8 cellular contexts compared by ENCODE assay signal in the genomic region with DNA sequence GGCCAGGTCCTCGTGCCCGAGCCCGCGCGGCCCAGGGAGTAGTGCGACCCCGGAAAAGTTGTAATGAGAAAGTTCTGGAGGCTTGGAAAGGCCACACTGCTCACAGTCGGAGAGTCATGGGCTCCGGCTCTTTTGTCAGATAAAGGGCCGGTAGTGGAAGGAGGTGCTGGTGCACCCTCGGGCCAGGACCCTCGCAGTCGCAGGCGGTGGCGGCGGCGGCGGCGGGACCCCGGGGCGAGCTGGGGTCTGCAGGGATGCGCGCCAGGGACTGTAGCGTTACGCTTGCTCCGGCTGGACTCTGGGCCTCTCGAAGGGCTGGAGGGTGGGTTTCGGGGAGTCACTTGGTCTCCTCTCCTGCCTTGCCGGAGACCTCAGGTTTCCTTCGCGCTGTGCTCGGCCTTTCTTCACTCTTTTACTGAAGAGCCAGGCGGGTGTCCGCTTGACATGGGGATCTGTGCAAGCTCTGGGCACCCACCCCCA. TPM values are rescaled to one million over a fixed set of nuclear protein-coding genes. Genes with fewer than 3 reads are reported as not detected.
DNase-seq lines count a peak whose midpoint lies in the region; ATAC-seq and TF ChIP-seq lines count a peak whose summit lies in the region.

No MANE protein-coding gene starts in this region.

- peaks cover 27% of the 10 kb centered on the region for H3K4me1 Mint-ChIP-seq in activated naive CD8-positive, alpha-beta T cell treated with anti-CD3 and anti-CD28 coated beads, Interleukin-2, amount 50 U/mL, for 24 hours
- peaks cover 38 to 48% of the 10 kb centered on the region in 2 donors for H3K4me1 Mint-ChIP-seq in immature natural killer cell

- peaks cover 49% of the 10 kb centered on the region for H3K27me3 Mint-ChIP-seq in activated naive CD8-positive, alpha-beta T cell treated with anti-CD3 and anti-CD28 coated beads, Interleukin-2, amount 50 U/mL, for 24 hours
- H3K27me3 Mint-ChIP-seq in immature natural killer cell (ENCODE audit: low read depth in 3 of 3) = peaks cover 22 to 27% (median 27%) of the 10 kb centered on the region in 3 donors

- no peak for ATAC-seq in activated naive CD8-positive, alpha-beta T cell treated with anti-CD3 and anti-CD28 coated beads, Interleukin-2, amount 50 U/mL, for 24 hours
- ATAC-seq in stimulated activated naive CD8-positive, alpha-beta T cell treated with anti-CD3 and anti-CD28 coated beads, Interleukin-15, Interleukin-2, amounts not matched to agents 100 U/mL and 50 U/mL, for 24 hours = no peak
- no peak for ATAC-seq in HG02763 (IDR thresholded peaks at IDR 0.05; ENCODE audit: unreplicated experiment)
- ATAC-seq in GM18505 (IDR thresholded peaks at IDR 0.05; ENCODE audit: unreplicated experiment) = no peak

- H3K27ac Mint-ChIP-seq in activated naive CD8-positive, alpha-beta T cell treated with anti-CD3 and anti-CD28 coated beads, Interleukin-2, amount 50 U/mL, for 24 hours = no peak overlapping the region
- H3K27ac Mint-ChIP-seq in immature natural killer cell = no peak overlapping the region

- TF ChIP-seq POLR2A in GM18505 (IDR thresholded peaks at IDR 0.05; ENCODE audit: borderline replicate concordance, extremely low read depth, insufficient read depth, insufficient read length) = no peak

- DNase-seq in DMS53 (lab: John Stamatoyannopoulos, UW) (peak; percentile 31), DMS53 treated with DMSO at 0.1 percent for 48 hours (lab: John Stamatoyannopoulos, UW; ENCODE audit: unreplicated experiment) (no peak), immature natural killer cell (peak in 2 of 3 donors; percentile 3), NCI-H748 (lab: John Stamatoyannopoulos, UW; ENCODE audit: unreplicated experiment) (no peak)
- no peak for DNase-seq in activated naive CD8-positive, alpha-beta T cell treated with anti-CD3 and anti-CD28 coated beads, Interleukin-2, amount 50 U/mL, for 24 hours
- peak; percentile 3 for DNase-seq in stimulated activated naive CD8-positive, alpha-beta T cell treated with anti-CD3 and anti-CD28 coated beads, Interleukin-15, Interleukin-2, amounts not matched to agents 100 U/mL and 50 U/mL, for 24 hours

- no peaks in the 10 kb centered on the region for H3K36me3 Mint-ChIP-seq in activated naive CD8-positive, alpha-beta T cell treated with anti-CD3 and anti-CD28 coated beads, Interleukin-2, amount 50 U/mL, for 24 hours (ENCODE audit: low read depth)
- no peaks in the 10 kb centered on the region for H3K36me3 Mint-ChIP-seq in immature natural killer cell

- no peaks in the 10 kb centered on the region for H3K9me3 Mint-ChIP-seq in activated naive CD8-positive, alpha-beta T cell treated with anti-CD3 and anti-CD28 coated beads, Interleukin-2, amount 50 U/mL, for 24 hours
- H3K9me3 Mint-ChIP-seq in immature natural killer cell = peaks cover 0 to 3% (median 0%) of the 10 kb centered on the region in 6 donors

- H3K4me3 Mint-ChIP-seq in activated naive CD8-positive, alpha-beta T cell treated with anti-CD3 and anti-CD28 coated beads, Interleukin-2, amount 50 U/mL, for 24 hours = peak overlapping the region; percentile 46
- H3K4me3 Mint-ChIP-seq in immature natural killer cell = peak overlapping the region; percentile 83 to 100 (median 90)

RNA-seq across cellular contexts. Expression of a gene that starts 1.5 kb away (rescaled TPM):
- polyA plus RNA-seq in immature natural killer cell = under 1 TPM in 2 of 3 donors, not detected in 1; 0.26 to 0.53 TPM

Comparison
In these comparisons a context has a peak if more than half of its experiments do, and no peak if none do; other contexts are left out.
1. DNase-seq: peak in DMS53 (single experiment), immature natural killer cell (2 of 3) and stimulated activated naive CD8-positive, alpha-beta T cell treated with anti-CD3 and anti-CD28 coated beads, Interleukin-15, Interleukin-2, amounts not matched to agents 100 U/mL and 50 U/mL, for 24 hours (single experiment); none in DMS53 treated with DMSO at 0.1 percent for 48 hours (single experiment), activated naive CD8-positive, alpha-beta T cell treated with anti-CD3 and anti-CD28 coated beads, Interleukin-2, amount 50 U/mL, for 24 hours (single experiment) and NCI-H748 (single experiment).